ENCODE assay signal across 27 cellular contexts in genomic region chr2:33029459-33029858, GRCh38.
"Had no signal": no experiment of that assay in that cellular context is flagged by ENCODE, and none has a peak within 500 bp of the region (broad histone marks: within the 10 kb centered on the region; RNA-seq: fewer than 3 reads in every experiment).

No MANE protein-coding gene starts in this region.

- ATAC-seq: effector memory CD8-positive, alpha-beta T cell; gastrocnemius medialis; heart left ventricle; left lung; lower lobe of right lung; mucosa of descending colon; natural killer cell treated with Interleukin-12 subunit alpha and Interleukin-12 subunit beta and Interleukin-15 and Interleukin-18, amount 100 ng/mL, for 72 hours; sciatic nerve; stimulated activated naive CD8-positive, alpha-beta T cell treated with anti-CD3 and anti-CD28 coated beads, Interleukin-15, amount 100 ng/mL, for 72 hours; upper lobe of right lung had no signal

- H3K4me2 ChIP-seq: hepatocyte had no signal

- H3K9me3 ChIP-seq: gastrocnemius medialis, left lung, lower lobe of right lung, mucosa of descending colon, ovary, suprapubic skin, transverse colon, upper lobe of right lung, uterus had no signal

- H3K36me3 ChIP-seq: gastrocnemius medialis, left lung, lower lobe of right lung, ovary, suprapubic skin, transverse colon, upper lobe of right lung, uterus had no signal

- H3K4me1 ChIP-seq: left lung, lower lobe of right lung, suprapubic skin, upper lobe of right lung, uterus had no signal

- H3K27me3 ChIP-seq: gastrocnemius medialis, heart left ventricle, hepatocyte, left lung, ovary, suprapubic skin, transverse colon, upper lobe of right lung, uterus had no signal

- DNase-seq: central memory CD4-positive, alpha-beta T cell; effector memory CD8-positive, alpha-beta T cell; foreskin fibroblast; gastrocnemius medialis; heart left ventricle; kidney; left lung; lower lobe of right lung; mucosa of descending colon; naive B cell; nucleus accumbens; ovary; stimulated activated CD4-positive, alpha-beta T cell treated with anti-CD3 and anti-CD28 coated beads, Interleukin-12 subunit alpha, Interleukin-12 subunit beta, amount 100 ng/mL, for 4 hours; stimulated activated CD4-positive, alpha-beta T cell treated with anti-CD3 and anti-CD28 coated beads, Interleukin-1b, Interleukin-23, amount 100 ng/mL, for 48 hours; stimulated activated CD4-positive, alpha-beta T cell treated with anti-CD3 and anti-CD28 coated beads, Interleukin-4, amount 100 ng/mL, for 1 hour; stimulated activated CD8-positive, alpha-beta memory T cell treated with anti-CD3 and anti-CD28 coated beads, Interleukin-4, amount 100 ng/mL, for 48 hours; stimulated activated naive CD4-positive, alpha-beta T cell; stimulated activated naive CD8-positive, alpha-beta T cell treated with anti-CD3 and anti-CD28 coated beads, Interleukin-15, amount 100 ng/mL, for 72 hours; transverse colon; upper lobe of right lung had no signal

- H2AFZ ChIP-seq: hepatocyte had no signal

- H3K4me3 ChIP-seq: coronary artery, gastrocnemius medialis, heart left ventricle, hepatocyte, left lung, lower lobe of right lung, mucosa of descending colon, ovary, smooth muscle cell, suprapubic skin, transverse colon, upper lobe of right lung, uterus had no signal

- H3K27ac ChIP-seq: coronary artery, gastrocnemius medialis, heart left ventricle, hepatocyte, left lung, lower lobe of right lung, ovary, suprapubic skin, transverse colon, upper lobe of right lung had no signal
